ENCODE assay signal across 9 cellular contexts in genomic region chr4:6562931-6563901, GRCh38. TPM values are rescaled to one million over a fixed set of nuclear protein-coding genes. Genes with fewer than 3 reads are reported as not detected.
DNase-seq lines count a peak whose midpoint lies in the region; ATAC-seq, FAIRE-seq and TF ChIP-seq lines count a peak whose summit lies in the region.
"Had no signal": no experiment of that assay in that cellular context is flagged by ENCODE, and none has a peak within 500 bp of the region (broad histone marks: within the 10 kb centered on the region; RNA-seq: fewer than 3 reads in every experiment).

No MANE protein-coding gene starts in this region.

- H3K4me3 ChIP-seq in HepG2 (replicated peaks in 1 of 3; ENCODE audit: insufficient read depth in 1 of 3, low read depth in 2 of 3, low read length in 3 of 3) (peak overlapping the region; percentile 30 to 46 (median 31); a peak in 4 of 6 replicates), upper lobe of right lung (peak overlapping the region; percentile 25)

- H3K36me3 ChIP-seq in HepG2 (replicated peaks in 1 of 2; ENCODE audit: control insufficient read depth in 1 of 2, insufficient read depth in 2 of 2, low read length in 2 of 2) (no peaks in the 10 kb centered on the region), upper lobe of right lung (no peaks in the 10 kb centered on the region)

- WGBS in HepG2 (ENCODE audit: low lambda C conversion rate) = 3% methylated on average over 20 of the region's 127 CpGs

- peaks cover 22 to 87% of the 10 kb centered on the region in 2 experiments; a peak in 4 of 5 replicates for H3K27me3 ChIP-seq in HepG2 (ENCODE audit: control insufficient read depth in 1 of 2, insufficient read depth in 2 of 2, low read length in 2 of 2)
- peaks cover 49% of the 10 kb centered on the region for H3K27me3 ChIP-seq in upper lobe of right lung

- TF ChIP-seq POLR2A in HepG2 (IDR thresholded peaks at IDR 0.05; ENCODE audit: insufficient read depth in 1 of 2, low read depth in 2 of 2, low read length in 2 of 2) = no peak

- peak; percentile 58 for DNase-seq in Right ventricle myocardium inferior (ENCODE audit: missing footprints)
- DNase-seq in cardiac septum (ENCODE audit: low spot score) = no peak
- DNase-seq in caudate nucleus (lab: John Stamatoyannopoulos, UW) = no peak
- no peak for DNase-seq in HepG2 (ENCODE audit: low spot score)
- no peak for DNase-seq in upper lobe of right lung
- no peak for DNase-seq in SK-N-DZ (ENCODE audit: low spot score)
- no peak for DNase-seq in activated gamma-delta T cell treated with Interleukin-2 at 50 U/mL for 16 hours
- DNase-seq in midbrain (lab: John Stamatoyannopoulos, UW) = no peak

- H3K4me1 ChIP-seq in HepG2 (ENCODE audit: insufficient read depth, low read length) (no peaks in the 10 kb centered on the region), upper lobe of right lung (peaks cover 8% of the 10 kb centered on the region)

- H3K27ac ChIP-seq in caudate nucleus (ENCODE audit: low read depth, low read length) = peak overlapping the region; percentile 36
- H3K27ac ChIP-seq in HepG2 (ENCODE audit: extremely low read length, insufficient read depth, low read length) = no peak overlapping the region
- H3K27ac ChIP-seq in upper lobe of right lung = no peak overlapping the region

- POLR2A ChIA-PET in HepG2 (lab: Yijun Ruan, JAX) = no interaction called here

- TF ChIP-seq EP300 in HepG2 (IDR thresholded peaks at IDR 0.05; ENCODE audit: low read depth in 2 of 2, low read length in 2 of 2) = no peak
- TF ChIP-seq EP300 in HepG2 (CRISPR knock-in tag; IDR thresholded peaks at IDR 0.05; ENCODE audit: borderline replicate concordance) = no peak

- intact Hi-C loops in Right ventricle myocardium inferior (cut with DNase I) = no loop called here
- intact Hi-C loops in cardiac septum (cut with DNase I) = no loop called here
- intact Hi-C loops in HepG2 (cut with micrococcal nuclease; ENCODE audit: unreplicated experiment) = no loop called here
- intact Hi-C loops in upper lobe of right lung (cut with DNase I) = no loop called here

- no peaks in the 10 kb centered on the region for H3K79me2 ChIP-seq in HepG2 (ENCODE audit: insufficient read depth, low read length)

- no peaks in the 10 kb centered on the region for H3K9me3 ChIP-seq in HepG2 (ENCODE audit: low read length)
- H3K9me3 ChIP-seq in upper lobe of right lung = no peaks in the 10 kb centered on the region

- FAIRE-seq in HepG2 (lab: Jason Lieb, UNC) = no peak
- FAIRE-seq: islet of Langerhans had no signal

- BruUV-seq in HepG2 (replicated peaks; lab: Mats Ljungman, UMichigan) = no TSS peak

- H3K4me2 ChIP-seq in HepG2 (ENCODE audit: low read depth, low read length) = peak overlapping the region; percentile 58

- peak; percentile 17 for ATAC-seq in Right ventricle myocardium inferior
- peak; percentile 38 for ATAC-seq in HepG2
- ATAC-seq in upper lobe of right lung = no peak

- H4K20me1 ChIP-seq in HepG2 (ENCODE audit: insufficient read depth, low read length) = 0 out of 2 replicates have a peak, but pooled peaks cover 4% of the 10 kb centered on the region

- no peak overlapping the region for H2AFZ ChIP-seq in HepG2 (ENCODE audit: low read length)

- TF ChIP-seq RAD21 in HepG2 (CRISPR knock-in tag; IDR thresholded peaks at IDR 0.05) = no peak

- TF ChIP-seq CTCF in HepG2 (CRISPR knock-in tag; IDR thresholded peaks at IDR 0.05) (no peak), upper lobe of right lung (IDR thresholded peaks at IDR 0.05) (no peak)

- CTCF ChIA-PET in HepG2 (lab: Yijun Ruan, JAX; ENCODE audit: low intra/inter-chr PET ratio, low total read pairs) = no interaction called here

- no peak overlapping the region for H3K9ac ChIP-seq in HepG2 (ENCODE audit: insufficient read depth, low read depth, low read length)

- in situ Hi-C loops in HepG2 (cut with HindIII; ENCODE audit: extremely low pct_ligation_motif_present, low pct_unique_long_range_greater_than_20kb) = loop anchor here (25.0 kb wide), 1 partner anchor 326 kb away; no protein-coding TSS in a partner anchor

TF ChIP-seq in HepG2, 621 proteins besides CTCF, POLR2A, EP300 and RAD21:
- TF ChIP-seq ZNF800 (CRISPR knock-in tag; IDR thresholded peaks at IDR 0.05) (peak; percentile 38; the same call in 1 of the 2 replicates), POLR2AphosphoS5 (IDR thresholded peaks at IDR 0.05; ENCODE audit: low read depth, low read length) (no peak), UBTF (CRISPR knock-in tag; IDR thresholded peaks at IDR 0.05) (0 out of 2 replicates have a peak, but pooled peaks have one; percentile 20), RCOR2 (CRISPR knock-in tag; IDR thresholded peaks at IDR 0.05) (no peak), MTF2 (CRISPR knock-in tag; IDR thresholded peaks at IDR 0.05; ENCODE audit: borderline replicate concordance) (peak; percentile 46; the same call in 1 of the 2 replicates), TSC22D2 (CRISPR knock-in tag; IDR thresholded peaks at IDR 0.05; ENCODE audit: borderline replicate concordance) (no peak), ZSCAN29 (CRISPR knock-in tag; conservative IDR thresholded peaks at IDR 0.05) (0 out of 2 replicates have a peak, but pooled peaks have one; percentile 28), EZH2 (conservative IDR thresholded peaks at IDR 0.05; ENCODE audit: low read depth, low read length) (peak; percentile 88; the same call in 1 of the 2 replicates)

RNA-seq across cellular contexts. Expression of gene MAN2B2, which starts 11.8 kb away (rescaled TPM):
- total RNA-seq in Right ventricle myocardium inferior (17.8 TPM), cardiac septum (18.6 TPM), HepG2 (2016; rRNA removed; fragmentation: Illumina TruSeq; extraction: Trizol) (2.8 and 5.4 TPM in 2 replicates), upper lobe of right lung (39.6 TPM)
- 0.62 and 0.71 TPM in 2 replicates for total RNA-seq in HepG2 (2016; cell fraction: cytosol; rRNA removed; fragmentation: Illumina TruSeq; extraction: Trizol; ENCODE audit: low read depth)
- total RNA-seq in HepG2 (2016; cell fraction: insoluble cytoplasmic fraction; rRNA removed; fragmentation: Illumina TruSeq; extraction: Trizol) = 2.0 and 5.4 TPM in 2 replicates
- 1.1 and 1.2 TPM in 2 replicates for total RNA-seq in HepG2 (2016; cell fraction: membrane; rRNA removed; fragmentation: Illumina TruSeq; extraction: Trizol)
- total RNA-seq in HepG2 (2016; cell fraction: nucleus; rRNA removed; fragmentation: Illumina TruSeq; extraction: Trizol) = 6.3 and 8.0 TPM in 2 replicates
- 4.8 and 6.4 TPM in 2 replicates for polyA plus RNA-seq in HepG2 (2011; rRNA removed)
- polyA plus RNA-seq in HepG2 (2011; cell fraction: cytosol; rRNA removed) = 4.7 and 6.1 TPM in 2 replicates
- 14.1 and 16.0 TPM in 2 replicates for polyA plus RNA-seq in HepG2 (2011; cell fraction: nucleus; rRNA removed)
- 4.4 and 4.5 TPM in 2 replicates for polyA plus RNA-seq in HepG2 (2012)
- 0.44 TPM in 2 replicates for polyA plus RNA-seq in HepG2 (2016; cell fraction: cytosol; fragmentation: Illumina TruSeq; extraction: Trizol; ENCODE audit: low read depth)
- polyA plus RNA-seq in HepG2 (2016; cell fraction: insoluble cytoplasmic fraction; fragmentation: Illumina TruSeq; extraction: Trizol; ENCODE audit: low read depth) = 2.4 and 3.0 TPM in 2 replicates
- 0.70 and 0.92 TPM in 2 replicates for polyA plus RNA-seq in HepG2 (2016; cell fraction: membrane; fragmentation: Illumina TruSeq; extraction: Trizol; ENCODE audit: low read depth)
- 14.4 and 14.5 TPM in 2 replicates for polyA plus RNA-seq in HepG2 (2016; cell fraction: nucleus; fragmentation: Illumina TruSeq; extraction: Trizol; ENCODE audit: insufficient read depth, low read depth)
- 9.0 and 18.8 TPM in 2 replicates for polyA minus RNA-seq in HepG2 (2011; rRNA and poly(A)+ RNA removed; ENCODE audit: low replicate concordance)
- polyA minus RNA-seq in HepG2 (2011; cell fraction: cytosol; rRNA and poly(A)+ RNA removed) = 7.6 and 8.0 TPM in 2 replicates
- 5.0 and 6.2 TPM in 2 replicates for polyA minus RNA-seq in HepG2 (2011; cell fraction: nucleus; rRNA and poly(A)+ RNA removed)
- polyA plus RNA-seq in SK-N-DZ (2014; cell fraction: cytosol; rRNA removed) = 2.0 and 2.4 TPM in 2 replicates
- 3.8 TPM in 2 replicates for polyA plus RNA-seq in SK-N-DZ (2014; cell fraction: nucleus; rRNA removed)
